In the genomic region with DNA sequence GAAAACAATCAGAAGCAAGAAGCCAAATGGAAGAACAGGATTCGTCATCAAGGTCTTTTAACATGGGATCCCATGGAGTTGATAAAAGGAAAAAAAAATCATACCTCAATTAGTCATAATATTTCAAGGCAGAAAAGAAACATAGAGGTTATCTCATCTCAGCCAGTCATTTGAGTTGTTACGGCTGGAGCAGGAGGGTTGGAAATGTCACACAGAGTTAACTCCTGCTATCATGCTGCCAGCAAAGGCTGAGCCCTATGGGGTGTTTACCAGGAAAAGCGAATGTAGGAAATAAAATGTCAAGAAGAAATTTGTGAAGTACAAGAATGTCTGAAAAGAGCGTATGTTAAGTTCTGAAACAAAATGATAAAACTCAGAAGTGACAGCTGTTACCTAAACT, we compare ENCODE assay signal across 8 cellular contexts.
"Had no signal": no experiment of that assay in that cellular context is flagged by ENCODE, and none has a peak within 500 bp of the region (broad histone marks: within the 10 kb centered on the region; RNA-seq: fewer than 3 reads in every experiment).

No MANE protein-coding gene starts in this region.

- H3K9me3 ChIP-seq: HAP-1 had no signal

- H3K4me3 ChIP-seq: HAP-1, K562 had no signal

- H3K36me3 ChIP-seq: HAP-1 had no signal

- H3K9me3 Mint-ChIP-seq: HFFc6 had no signal

- H3K4me3 Mint-ChIP-seq: HFFc6 had no signal

- ATAC-seq: HCT116, K562 had no signal

- H3K27ac Mint-ChIP-seq: HFFc6 had no signal

- FAIRE-seq: H54, HTR-8/SVneo had no signal

- H3K4me1 ChIP-seq: HAP-1 had no signal

- DNase-seq: GOT3, HFFc6, KG1 had no signal
